ENCODE assay signal across 8 cellular contexts in the genomic region with DNA sequence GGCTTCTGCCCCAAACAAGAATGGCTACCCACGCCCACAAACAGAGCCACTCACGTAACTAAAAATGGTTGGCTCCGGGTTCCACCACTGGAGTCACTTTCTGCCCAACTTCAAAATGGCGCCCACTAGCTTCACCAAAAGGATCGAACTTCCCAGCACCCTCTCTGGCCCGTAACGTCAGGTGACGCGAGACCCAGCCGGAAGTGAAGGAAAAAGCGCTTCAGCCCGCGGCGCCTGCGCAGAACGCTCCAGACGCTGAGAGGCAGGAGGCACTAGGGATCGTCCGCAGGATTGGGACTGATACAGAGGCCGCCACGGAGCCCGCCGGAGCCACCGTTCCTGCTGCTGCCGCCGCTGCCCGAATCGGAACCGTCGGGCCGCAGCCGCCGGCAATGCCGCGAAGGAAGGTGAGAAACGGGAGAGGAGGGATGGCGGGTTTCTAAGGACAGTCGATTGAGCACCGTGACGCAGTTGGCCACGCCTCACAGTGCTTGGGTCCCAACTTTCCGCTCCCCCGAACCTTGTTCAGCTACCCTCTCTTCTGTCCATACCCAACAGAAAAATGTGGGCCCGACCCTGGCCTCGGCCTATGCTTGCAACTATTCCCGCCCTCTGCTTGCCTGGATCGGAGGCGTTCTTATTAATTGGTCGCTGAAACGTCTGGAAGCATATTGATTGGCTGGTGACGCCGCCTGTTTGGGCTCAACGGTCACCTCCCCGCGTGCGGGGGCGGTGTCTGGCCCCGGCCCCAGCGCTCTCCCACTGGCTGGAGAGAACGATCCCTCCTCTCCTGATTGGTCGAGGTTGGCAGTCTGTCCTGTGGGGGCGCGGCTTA. TPM values are rescaled to one million over a fixed set of nuclear protein-coding genes. Genes with fewer than 3 reads are reported as not detected.
A peak's percentile ranks its signal among the peaks of the same experiment; 100 is the strongest.
DNase-seq lines count a peak whose midpoint lies in the region; ATAC-seq, FAIRE-seq and TF ChIP-seq lines count a peak whose summit lies in the region.

A gene (plus strand): TSS at position 239 of the 835 bp plus-strand sequence. CDS start 154 bp downstream, at position 393.

- no peak for TF ChIP-seq CTCF in AG10803 (conservative IDR thresholded peaks at IDR 0.05; ENCODE audit: low read length)

- peak; percentile 88 for ATAC-seq in GM19043 (IDR thresholded peaks at IDR 0.05; ENCODE audit: low read depth, unreplicated experiment)
- ATAC-seq in HG03378 (IDR thresholded peaks at IDR 0.05; ENCODE audit: unreplicated experiment), result peak; percentile 82

- H3K4me3 ChIP-seq in AG10803 (ENCODE audit: low read length), result peak within 1 kb of the TSS; percentile 99

- peak; percentile 99 for DNase-seq in AG10803 (ENCODE audit: low read depth)
- peak; percentile 100 for DNase-seq in NCI-H460 (ENCODE audit: extremely low read depth, low read depth)
- peak; percentile 97 for DNase-seq in activated CD4-positive, CD25-positive, alpha-beta regulatory T cell treated with anti-CD3 and anti-CD28 coated beads, Interleukin-2, amount 50 U/mL, for 72 hours
- peak; percentile 86 to 98 for DNase-seq in cerebellar nuclear complex (lab: John Stamatoyannopoulos, UW)
- peak; percentile 95 for DNase-seq in stimulated activated CD4-positive, alpha-beta T cell treated with anti-CD3 and anti-CD28 coated beads, Interleukin-12 subunit alpha, Interleukin-12 subunit beta, amount 100 ng/mL, for 4 hours

- FAIRE-seq in islet of Langerhans (lab: Jason Lieb, UNC), result peak; percentile 94

RNA-seq across cellular contexts. Expression of the gene that starts here (rescaled TPM):
- total RNA-seq in NCI-H460 (2014; rRNA removed; shearing (Covaris generic)), result 31.2 and 36.5 TPM in 2 replicates
- 14.0 and 15.0 TPM in 2 replicates for polyA plus RNA-seq in NCI-H460 (2014; cell fraction: nucleus; rRNA removed)

Comparison
In these comparisons a context has a peak if more than half of its experiments do, and no peak if none do; other contexts are left out.
1. Peak in every context shown above with its lines: DNase-seq, ATAC-seq and H3K4me3 ChIP-seq.